9 cellular contexts compared by ENCODE assay signal in the genomic region with DNA sequence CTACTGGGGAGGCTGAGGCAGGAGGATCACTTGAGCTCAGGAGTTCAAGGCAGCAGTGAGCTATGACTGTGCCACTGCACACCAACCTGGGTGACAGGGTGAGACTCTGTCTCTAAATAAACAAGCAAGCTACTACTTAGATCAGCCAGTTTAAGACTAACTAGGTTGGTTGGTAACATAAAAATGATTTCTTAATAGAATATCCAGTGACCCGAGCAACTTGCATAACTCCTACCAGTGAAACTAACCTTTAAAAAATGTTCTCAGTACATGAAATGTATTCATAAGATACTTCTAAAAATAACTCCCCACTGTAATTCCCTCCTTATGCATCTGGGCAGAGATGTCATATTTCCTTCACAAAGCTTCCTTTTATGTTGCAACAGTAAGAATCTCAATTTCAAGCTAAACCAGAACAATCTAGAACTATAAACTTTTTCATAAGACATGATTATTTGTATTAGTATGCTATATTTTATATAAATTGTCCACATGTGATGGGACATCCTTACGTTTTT. TPM values are rescaled to one million over a fixed set of nuclear protein-coding genes. Genes with fewer than 3 reads are reported as not detected.
DNase-seq lines count a peak whose midpoint lies in the region; TF ChIP-seq lines count a peak whose summit lies in the region.
"Had no signal": no experiment of that assay in that cellular context is flagged by ENCODE, and none has a peak within 500 bp of the region (broad histone marks: within the 10 kb centered on the region; RNA-seq: fewer than 3 reads in every experiment).

No MANE protein-coding gene starts in this region.

- no peak overlapping the region for H3K9ac ChIP-seq in rectal smooth muscle tissue (ENCODE audit: low read length)

- H3K4me1 ChIP-seq in PC-9 (replicated peaks; ENCODE audit: insufficient read depth) (peaks cover 51% of the 10 kb centered on the region), rectal smooth muscle tissue (ENCODE audit: control insufficient read depth, insufficient read depth, low read length) (peaks cover 13% of the 10 kb centered on the region)

- H3K4me1 Mint-ChIP-seq in activated T-cell treated with anti-CD3 and anti-CD28 coated beads, Interleukin-2, amount 50 U/mL, for 24 hours (ENCODE audit: low read depth): peaks cover 60% of the 10 kb centered on the region

- H3K4me3 Mint-ChIP-seq in activated T-cell treated with anti-CD3 and anti-CD28 coated beads, Interleukin-2, amount 50 U/mL, for 24 hours: peak overlapping the region; percentile 90

- H4K20me1 ChIP-seq in PC-9 (ENCODE audit: insufficient read depth): no peaks in the 10 kb centered on the region

- no peaks in the 10 kb centered on the region for H3K9me3 ChIP-seq in PC-9 (ENCODE audit: insufficient read depth, low read depth)

- no TSS peak for BruUV-seq in PC-9 (replicated peaks; lab: Mats Ljungman, UMichigan)

- peaks cover 32% of the 10 kb centered on the region for H3F3A ChIP-seq in PC-9 (ENCODE audit: insufficient read depth, low read depth)

- no peaks in the 10 kb centered on the region for H3K27me3 ChIP-seq in PC-9 (ENCODE audit: insufficient read depth, low read depth)
- H3K27me3 ChIP-seq in rectal smooth muscle tissue (ENCODE audit: control insufficient read depth, insufficient read depth, low read length): no peaks in the 10 kb centered on the region

- H3K27ac Mint-ChIP-seq in activated T-cell treated with anti-CD3 and anti-CD28 coated beads, Interleukin-2, amount 50 U/mL, for 24 hours: peak overlapping the region; percentile 94

- H3K9me3 Mint-ChIP-seq in activated T-cell treated with anti-CD3 and anti-CD28 coated beads, Interleukin-2, amount 50 U/mL, for 24 hours: no peaks in the 10 kb centered on the region

- peaks cover 37% of the 10 kb centered on the region for H3K36me3 Mint-ChIP-seq in activated T-cell treated with anti-CD3 and anti-CD28 coated beads, Interleukin-2, amount 50 U/mL, for 24 hours (ENCODE audit: low read depth)

- intact Hi-C loops in PC-9 (cut with micrococcal nuclease; ENCODE audit: unreplicated experiment): loop anchor here (5.0 kb wide), 1 partner anchor 55 kb away; no protein-coding TSS in a partner anchor

- no peak overlapping the region for H2AFZ ChIP-seq in PC-9

- H3K4me3 ChIP-seq in PC-9: no peak overlapping the region
- H3K4me3 ChIP-seq in epithelial cell of esophagus (ENCODE audit: low read length): no peak overlapping the region
- H3K4me3 ChIP-seq in rectal smooth muscle tissue (ENCODE audit: low read length): no peak overlapping the region

- H3K9me2 ChIP-seq in PC-9 (ENCODE audit: insufficient read depth): no peaks in the 10 kb centered on the region

- CTCF ChIA-PET in PC-9 (lab: Charles Lee): no interaction called here

- peaks cover 82% of the 10 kb centered on the region for H3K79me2 ChIP-seq in PC-9 (ENCODE audit: low read depth)

- H3K36me3 ChIP-seq in PC-9 (ENCODE audit: low read depth) (no peaks in the 10 kb centered on the region), rectal smooth muscle tissue (ENCODE audit: control insufficient read depth, insufficient read depth, low read length) (no peaks in the 10 kb centered on the region)

- H3K27ac ChIP-seq in PC-9 (peak overlapping the region; percentile 81), rectal smooth muscle tissue (ENCODE audit: low read depth, low read length) (peak overlapping the region; percentile 63)

- TF ChIP-seq CTCF in PC-9 (conservative IDR thresholded peaks at IDR 0.05): no peak
- no peak for TF ChIP-seq CTCF in epithelial cell of esophagus (IDR thresholded peaks at IDR 0.05; ENCODE audit: insufficient read depth, low read depth, low read length, missing control alignments)

- H3K4me2 ChIP-seq in PC-9: peak overlapping the region; percentile 45

- no peak for DNase-seq in activated T-cell treated with anti-CD3 and anti-CD28 coated beads, Interleukin-2, amount 50 U/mL, for 24 hours
- no peak for DNase-seq in activated T-cell treated with anti-CD3 and anti-CD28 coated beads, Interleukin-2, amount 50 U/mL, for 1 hour
- DNase-seq in PC-9 (peak in 1 of 2 experiments; percentile 85), epithelial cell of esophagus (ENCODE audit: low read depth) (peak; percentile 84), NCI-H774 (lab: John Stamatoyannopoulos, UW) (no peak), HuH-7.5 (ENCODE audit: low spot score) (no peak), DMS53 treated with DMSO at 0.1 percent for 48 hours (lab: John Stamatoyannopoulos, UW; ENCODE audit: unreplicated experiment) (no peak)

- no peaks in the 10 kb centered on the region for H3K27me3 Mint-ChIP-seq in activated T-cell treated with anti-CD3 and anti-CD28 coated beads, Interleukin-2, amount 50 U/mL, for 24 hours
- H3K27me3 Mint-ChIP-seq: brain had no signal

- POLR2A ChIA-PET in PC-9 (lab: Charles Lee; ENCODE audit: unreplicated experiment): no interaction called here

RNA-seq across cellular contexts. Expression of a gene that starts 15.8 kb away (rescaled TPM):
- total RNA-seq in PC-9 (2021): 55.8 and 60.5 TPM in 2 replicates

RNA-seq across cellular contexts. Expression of a gene that starts 19.5 kb away (rescaled TPM):
- total RNA-seq in PC-9 (2021): 50.7 and 64.8 TPM in 2 replicates
